In the genomic region with DNA sequence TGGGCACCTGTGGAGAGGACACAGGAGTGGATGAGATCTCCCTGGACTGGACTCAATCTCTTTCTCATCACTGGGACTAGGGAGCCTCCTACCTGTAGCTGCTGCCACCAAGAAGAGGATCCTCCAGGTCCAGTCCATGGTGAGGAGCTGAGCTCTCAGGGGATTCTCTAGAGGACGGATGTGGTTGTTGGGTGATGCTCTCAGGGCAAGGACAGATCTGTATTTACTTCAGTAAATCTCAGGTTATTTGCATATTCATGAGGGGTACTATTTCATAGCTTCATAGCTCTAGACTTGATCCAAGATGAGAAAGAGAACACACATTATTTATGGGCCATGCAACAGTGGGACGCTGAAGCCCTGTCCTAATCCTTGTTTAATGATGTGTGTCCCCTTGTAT, we compare ENCODE assay signal across 8 cellular contexts.
ATAC-seq and TF ChIP-seq lines count a peak whose summit lies in the region.
"Not testable (repeated sequence)": the region's sequence is repeated elsewhere in the genome, so short reads cannot be mapped to it uniquely, and the experiment has no call there.

No MANE protein-coding gene starts in this region.

- H3K4me3 Mint-ChIP-seq in activated T-helper 17 cell treated with anti-CD3 and anti-CD28 coated beads, Interleukin-2, amount 50 U/mL, for 72 hours; stimulated activated memory B cell treated with anti-CD40 and anti-IgM and Interleukin-4, amounts not matched to agents 10 μg/mL and 1 μg/mL and 100 μg/mL, for 72 hours: not testable (repeated sequence)

- peak; percentile 70 for ATAC-seq in GM18505 (IDR thresholded peaks at IDR 0.05; ENCODE audit: unreplicated experiment)
- peak; percentile 72 for ATAC-seq in GM19324 (IDR thresholded peaks at IDR 0.05; ENCODE audit: low FRiP score, unreplicated experiment)
- ATAC-seq in GM21515 (IDR thresholded peaks at IDR 0.05; ENCODE audit: unreplicated experiment): peak; percentile 72
- ATAC-seq in HG02763 (IDR thresholded peaks at IDR 0.05; ENCODE audit: unreplicated experiment): peak; percentile 75
- ATAC-seq in HG03095 (IDR thresholded peaks at IDR 0.05; ENCODE audit: unreplicated experiment): peak; percentile 71
- ATAC-seq in HG03469 (IDR thresholded peaks at IDR 0.05; ENCODE audit: unreplicated experiment): peak; percentile 58
- peak; percentile 77 for ATAC-seq in activated T-helper 17 cell treated with anti-CD3 and anti-CD28 coated beads, Interleukin-2, amount 50 U/mL, for 72 hours (replicated peaks)
- peak; percentile 88 for ATAC-seq in stimulated activated memory B cell treated with anti-CD40 and anti-IgM and Interleukin-4, amounts not matched to agents 10 μg/mL and 1 μg/mL and 100 μg/mL, for 72 hours

- H3K36me3 Mint-ChIP-seq in activated T-helper 17 cell treated with anti-CD3 and anti-CD28 coated beads, Interleukin-2, amount 50 U/mL, for 72 hours (ENCODE audit: low read depth); stimulated activated memory B cell treated with anti-CD40 and anti-IgM and Interleukin-4, amounts not matched to agents 10 μg/mL and 1 μg/mL and 100 μg/mL, for 72 hours: not testable (repeated sequence)

- not testable (repeated sequence) for H3K27me3 Mint-ChIP-seq in activated T-helper 17 cell treated with anti-CD3 and anti-CD28 coated beads, Interleukin-2, amount 50 U/mL, for 72 hours; stimulated activated memory B cell treated with anti-CD40 and anti-IgM and Interleukin-4, amounts not matched to agents 10 μg/mL and 1 μg/mL and 100 μg/mL, for 72 hours

- not testable (repeated sequence) for H3K9me3 Mint-ChIP-seq in activated T-helper 17 cell treated with anti-CD3 and anti-CD28 coated beads, Interleukin-2, amount 50 U/mL, for 72 hours; stimulated activated memory B cell treated with anti-CD40 and anti-IgM and Interleukin-4, amounts not matched to agents 10 μg/mL and 1 μg/mL and 100 μg/mL, for 72 hours

- TF ChIP-seq POLR2A in GM18505 (IDR thresholded peaks at IDR 0.05; ENCODE audit: borderline replicate concordance, extremely low read depth, insufficient read depth, insufficient read length): not testable (repeated sequence)

- H3K27ac Mint-ChIP-seq in activated T-helper 17 cell treated with anti-CD3 and anti-CD28 coated beads, Interleukin-2, amount 50 U/mL, for 72 hours; stimulated activated memory B cell treated with anti-CD40 and anti-IgM and Interleukin-4, amounts not matched to agents 10 μg/mL and 1 μg/mL and 100 μg/mL, for 72 hours: not testable (repeated sequence)

- H3K4me1 Mint-ChIP-seq in activated T-helper 17 cell treated with anti-CD3 and anti-CD28 coated beads, Interleukin-2, amount 50 U/mL, for 72 hours; stimulated activated memory B cell treated with anti-CD40 and anti-IgM and Interleukin-4, amounts not matched to agents 10 μg/mL and 1 μg/mL and 100 μg/mL, for 72 hours: not testable (repeated sequence)

Comparison
In these comparisons a context has a peak if more than half of its experiments do, and no peak if none do; other contexts are left out.
1. Peak in every context shown above with its lines: ATAC-seq.